8 cellular contexts compared by ENCODE assay signal in genomic region chr9:76458903-76459690, GRCh38.
DNase-seq lines count a peak whose midpoint lies in the region; ATAC-seq lines count a peak whose summit lies in the region.

TSS of gene GCNT1 (plus strand) at chr9:76459182. CDS start at chr9:76502382, 43,200 bp downstream.

- DNase-seq in AG08396 (ENCODE audit: low spot score), result peak; percentile 87
- peak; percentile 55 for DNase-seq in NCI-H2227 treated with DMSO at 0.1 percent for 48 hours (lab: John Stamatoyannopoulos, UW)
- DNase-seq in activated CD4-positive, CD25-positive, alpha-beta regulatory T cell (lab: John Stamatoyannopoulos, UW), result peak; percentile 75 to 81 (median 76)
- peak; percentile 78 to 90 for DNase-seq in central memory CD8-positive, alpha-beta T cell (ENCODE audit: low spot score in 2 of 2)
- DNase-seq in islet precursor cell, result peak; percentile 98
- DNase-seq in stimulated activated CD4-positive, alpha-beta T cell treated with anti-CD3 and anti-CD28 coated beads, Interleukin-15, amount 100 ng/mL, for 1 hour (ENCODE audit: low read depth in 1 of 2, low spot score in 1 of 2), result peak; percentile 80 to 88

- H3K4me3 Mint-ChIP-seq in central memory CD8-positive, alpha-beta T cell, result peak within 1 kb of the TSS; percentile 87

- ATAC-seq in GM18873 (IDR thresholded peaks at IDR 0.05; ENCODE audit: low FRiP score, unreplicated experiment), result peak; percentile 71
- peak; percentile 85 for ATAC-seq in HG03135 (IDR thresholded peaks at IDR 0.05; ENCODE audit: unreplicated experiment)
- ATAC-seq in central memory CD8-positive, alpha-beta T cell (replicated peaks; ENCODE audit: extremely low read depth, poor library complexity, severe bottlenecking), result peak; percentile 89

- no peaks in the 10 kb centered on the region for H3K27me3 Mint-ChIP-seq in central memory CD8-positive, alpha-beta T cell

- H3K9me3 Mint-ChIP-seq in central memory CD8-positive, alpha-beta T cell, result no peaks in the 10 kb centered on the region

- H3K36me3 Mint-ChIP-seq in central memory CD8-positive, alpha-beta T cell (ENCODE audit: insufficient read depth), result peaks cover 1% of the 10 kb centered on the region

- peak within 1 kb of the TSS; percentile 49 for H3K27ac Mint-ChIP-seq in central memory CD8-positive, alpha-beta T cell (ENCODE audit: low read depth)

- H3K4me1 Mint-ChIP-seq in central memory CD8-positive, alpha-beta T cell, result peaks cover 19% of the 10 kb centered on the region

Comparison
In these comparisons a context has a peak if more than half of its experiments do, and no peak if none do; other contexts are left out.
1. Peak in every context shown above with its lines: DNase-seq and ATAC-seq.